Comparison of ENCODE assay signal across 20 cellular contexts in genomic region chr17:31448467-31449077, GRCh38. TPM values are rescaled to one million over a fixed set of nuclear protein-coding genes. Genes with fewer than 3 reads are reported as not detected.
A peak's percentile ranks its signal among the peaks of the same experiment; 100 is the strongest.
DNase-seq lines count a peak whose midpoint lies in the region; ATAC-seq and TF ChIP-seq lines count a peak whose summit lies in the region.
"Had no signal": no experiment of that assay in that cellular context is flagged by ENCODE, and none has a peak within 500 bp of the region (broad histone marks: within the 10 kb centered on the region; RNA-seq: fewer than 3 reads in every experiment).

No MANE protein-coding gene starts in this region.

- H3K27ac Mint-ChIP-seq in activated CD4-positive, alpha-beta memory T cell treated with anti-CD3 and anti-CD28 coated beads, Interleukin-2, amount 10 ng/mL, durations not matched to agents 7 days and 5 days, result no peak overlapping the region
- H3K27ac Mint-ChIP-seq in activated CD4-positive, alpha-beta memory T cell treated with anti-CD3 and anti-CD28 coated beads for 36 hours, result no peak overlapping the region
- H3K27ac Mint-ChIP-seq: activated CD8-positive, alpha-beta T cell treated with anti-CD3 and anti-CD28 coated beads for 36 hours; activated naive CD8-positive, alpha-beta T cell treated with anti-CD3 and anti-CD28 coated beads, Interleukin-2, amount 10 ng/mL, durations not matched to agents 7 days and 5 days; activated T-cell treated with anti-CD3 and anti-CD28 coated beads, Interleukin-2, amount 50 U/mL, for 72 hours; stimulated activated naive CD8-positive, alpha-beta T cell treated with anti-CD3 and anti-CD28 coated beads, Interleukin-15, Interleukin-2, amounts not matched to agents 100 ng/mL and 50 ng/mL, for 24 hours had no signal

- H3K18ac ChIP-seq in mesenchymal stem cell (ENCODE audit: low read depth in 1 of 2, low read length in 2 of 2), result no peak overlapping the region

- POLR2A ChIA-PET in activated CD4-positive, alpha-beta memory T cell treated with anti-CD3 and anti-CD28 coated beads, Interleukin-2, amount 10 ng/mL, durations not matched to agents 7 days and 5 days (lab: Charles Lee), result interaction anchor here (2.4 kb wide), 1 partner anchor 60 kb away, joined by 8 read pairs; no protein-coding TSS in a partner anchor
- POLR2A ChIA-PET in activated CD4-positive, alpha-beta memory T cell treated with anti-CD3 and anti-CD28 coated beads for 36 hours (lab: Charles Lee), result no interaction called here

- TF ChIP-seq CTCF in HFF-Myc (IDR thresholded peaks at IDR 0.05; ENCODE audit: low read depth, low read length, missing control alignments) (no peak), cardiac fibroblast (IDR thresholded peaks at IDR 0.05; ENCODE audit: low read depth, low read length) (no peak)

- no peaks in the 10 kb centered on the region for H3K4me1 Mint-ChIP-seq in activated CD4-positive, alpha-beta memory T cell treated with anti-CD3 and anti-CD28 coated beads, Interleukin-2, amount 10 ng/mL, durations not matched to agents 7 days and 5 days
- peaks cover 6% of the 10 kb centered on the region for H3K4me1 Mint-ChIP-seq in activated CD4-positive, alpha-beta memory T cell treated with anti-CD3 and anti-CD28 coated beads for 36 hours (ENCODE audit: low read depth)

- in situ Hi-C loops in HAP-1 (cut with MboI; ENCODE audit: low sequenced_read_pairs), result loop anchor here (25.0 kb wide), 1 partner anchor 389 kb away; no protein-coding TSS in a partner anchor

- no peak overlapping the region for H2BK120ac ChIP-seq in mesenchymal stem cell (ENCODE audit: low read depth, low read length)

- H4K91ac ChIP-seq in mesenchymal stem cell (ENCODE audit: low read length), result no peak overlapping the region

- peak; percentile 65 for DNase-seq in AG08396 (ENCODE audit: low spot score)
- peak; percentile 11 for DNase-seq in HFF-Myc (ENCODE audit: extremely low read depth, low read depth)
- peak; percentile 23 to 57 for DNase-seq in cardiac fibroblast (ENCODE audit: low read depth in 2 of 2)
- DNase-seq in mesenchymal stem cell, result peak; percentile 6
- DNase-seq in activated CD4-positive, alpha-beta memory T cell treated with anti-CD3 and anti-CD28 coated beads, Interleukin-2, amount 10 ng/mL, durations not matched to agents 7 days and 5 days, result no peak
- DNase-seq in HAP-1 (ENCODE audit: low spot score in 2 of 2), result no peak
- no peak for DNase-seq in activated CD4-positive, alpha-beta memory T cell treated with anti-CD3 and anti-CD28 coated beads for 36 hours
- DNase-seq: activated CD8-positive, alpha-beta T cell treated with anti-CD3 and anti-CD28 coated beads for 36 hours; activated naive CD8-positive, alpha-beta T cell treated with anti-CD3 and anti-CD28 coated beads, Interleukin-2, amount 10 ng/mL, durations not matched to agents 7 days and 5 days; activated T-cell treated with anti-CD3 and anti-CD28 coated beads, Interleukin-2, amount 50 U/mL, for 72 hours; AML-193; DMS153; heart right ventricle; kidney glomerular epithelial cell; NCI-H1930; NCI-H526 treated with DMSO at 0.1 percent for 48 hours; stimulated activated CD4-positive, alpha-beta T cell treated with anti-CD3 and anti-CD28 coated beads, Interleukin-12 subunit alpha, Interleukin-12 subunit beta, amount 100 ng/mL, for 4 hours; uterus had no signal

- H3K9me3 ChIP-seq in mesenchymal stem cell (ENCODE audit: control insufficient read depth, low read length), result no peaks in the 10 kb centered on the region
- H3K9me3 ChIP-seq in HAP-1, result no peaks in the 10 kb centered on the region
- H3K9me3 ChIP-seq: heart right ventricle, uterus had no signal

- no peak overlapping the region for H2AK5ac ChIP-seq in mesenchymal stem cell (ENCODE audit: low read length, severe bottlenecking)

- no peak overlapping the region for H3K23ac ChIP-seq in mesenchymal stem cell (ENCODE audit: low read length in 2 of 2)

- WGBS in mesenchymal stem cell, result 90% methylated on average over 3 of the region's 5 CpGs

- H3K36me3 Mint-ChIP-seq in activated CD4-positive, alpha-beta memory T cell treated with anti-CD3 and anti-CD28 coated beads, Interleukin-2, amount 10 ng/mL, durations not matched to agents 7 days and 5 days (ENCODE audit: low read depth), result no peaks in the 10 kb centered on the region
- H3K36me3 Mint-ChIP-seq in activated CD4-positive, alpha-beta memory T cell treated with anti-CD3 and anti-CD28 coated beads for 36 hours, result no peaks in the 10 kb centered on the region
- H3K36me3 Mint-ChIP-seq: activated naive CD8-positive, alpha-beta T cell treated with anti-CD3 and anti-CD28 coated beads, Interleukin-2, amount 10 ng/mL, durations not matched to agents 7 days and 5 days had no signal

- H3K4me2 ChIP-seq in mesenchymal stem cell (ENCODE audit: low read length, poor library complexity, severe bottlenecking), result no peak overlapping the region

- peaks cover 0 to 14% of the 10 kb centered on the region in 2 experiments for H3K27me3 ChIP-seq in mesenchymal stem cell (ENCODE audit: control insufficient read depth in 1 of 2, insufficient read depth in 1 of 2, low read length in 2 of 2)
- no peaks in the 10 kb centered on the region for H3K27me3 ChIP-seq in HAP-1 (ENCODE audit: low read depth)
- H3K27me3 ChIP-seq: heart right ventricle, uterus had no signal

- intact Hi-C loops in activated CD4-positive, alpha-beta memory T cell treated with anti-CD3 and anti-CD28 coated beads for 36 hours (cut with micrococcal nuclease), result no loop called here

- no peaks in the 10 kb centered on the region for H3K79me1 ChIP-seq in mesenchymal stem cell (replicated peaks; ENCODE audit: low read length, poor library complexity, severe bottlenecking)

- H3K4me3 Mint-ChIP-seq in activated CD4-positive, alpha-beta memory T cell treated with anti-CD3 and anti-CD28 coated beads, Interleukin-2, amount 10 ng/mL, durations not matched to agents 7 days and 5 days, result no peak overlapping the region
- H3K4me3 Mint-ChIP-seq in activated CD4-positive, alpha-beta memory T cell treated with anti-CD3 and anti-CD28 coated beads for 36 hours, result no peak overlapping the region
- H3K4me3 Mint-ChIP-seq: activated CD8-positive, alpha-beta T cell treated with anti-CD3 and anti-CD28 coated beads for 36 hours; activated naive CD8-positive, alpha-beta T cell treated with anti-CD3 and anti-CD28 coated beads, Interleukin-2, amount 10 ng/mL, durations not matched to agents 7 days and 5 days; activated T-cell treated with anti-CD3 and anti-CD28 coated beads, Interleukin-2, amount 50 U/mL, for 72 hours; stimulated activated naive CD8-positive, alpha-beta T cell treated with anti-CD3 and anti-CD28 coated beads, Interleukin-15, Interleukin-2, amounts not matched to agents 100 ng/mL and 50 ng/mL, for 24 hours had no signal

- no peaks in the 10 kb centered on the region for H3K27me3 Mint-ChIP-seq in activated CD4-positive, alpha-beta memory T cell treated with anti-CD3 and anti-CD28 coated beads, Interleukin-2, amount 10 ng/mL, durations not matched to agents 7 days and 5 days
- no peaks in the 10 kb centered on the region for H3K27me3 Mint-ChIP-seq in activated CD4-positive, alpha-beta memory T cell treated with anti-CD3 and anti-CD28 coated beads for 36 hours
- H3K27me3 Mint-ChIP-seq: activated CD8-positive, alpha-beta T cell treated with anti-CD3 and anti-CD28 coated beads for 36 hours; stimulated activated naive CD8-positive, alpha-beta T cell treated with anti-CD3 and anti-CD28 coated beads, Interleukin-15, Interleukin-2, amounts not matched to agents 100 ng/mL and 50 ng/mL, for 24 hours had no signal

- no peak overlapping the region for H2BK12ac ChIP-seq in mesenchymal stem cell (ENCODE audit: low read length in 2 of 2)

- no peaks in the 10 kb centered on the region for H3K4me1 ChIP-seq in mesenchymal stem cell (ENCODE audit: control insufficient read depth, insufficient read depth, low read depth, low read length)
- no peaks in the 10 kb centered on the region for H3K4me1 ChIP-seq in HAP-1
- H3K4me1 ChIP-seq: uterus had no signal

- no peak overlapping the region for H3K9ac ChIP-seq in mesenchymal stem cell (ENCODE audit: low read length)

- no peak overlapping the region for H2BK15ac ChIP-seq in mesenchymal stem cell (ENCODE audit: low read depth, poor library complexity, severe bottlenecking)

- H3K9me3 Mint-ChIP-seq in activated CD4-positive, alpha-beta memory T cell treated with anti-CD3 and anti-CD28 coated beads, Interleukin-2, amount 10 ng/mL, durations not matched to agents 7 days and 5 days, result no peaks in the 10 kb centered on the region
- H3K9me3 Mint-ChIP-seq in activated CD4-positive, alpha-beta memory T cell treated with anti-CD3 and anti-CD28 coated beads for 36 hours, result no peaks in the 10 kb centered on the region
- H3K9me3 Mint-ChIP-seq: activated CD8-positive, alpha-beta T cell treated with anti-CD3 and anti-CD28 coated beads for 36 hours; activated naive CD8-positive, alpha-beta T cell treated with anti-CD3 and anti-CD28 coated beads, Interleukin-2, amount 10 ng/mL, durations not matched to agents 7 days and 5 days; activated T-cell treated with anti-CD3 and anti-CD28 coated beads, Interleukin-2, amount 50 U/mL, for 72 hours; stimulated activated naive CD8-positive, alpha-beta T cell treated with anti-CD3 and anti-CD28 coated beads, Interleukin-15, Interleukin-2, amounts not matched to agents 100 ng/mL and 50 ng/mL, for 24 hours had no signal

- H3K4me3 ChIP-seq in HFF-Myc (replicated peaks; ENCODE audit: low read depth, low read length) (no peak overlapping the region), cardiac fibroblast (replicated peaks in 1 of 2; ENCODE audit: low read depth in 2 of 2, low read length in 2 of 2) (no peak overlapping the region), mesenchymal stem cell (ENCODE audit: insufficient read depth in 1 of 2, low read depth in 1 of 2, low read length in 2 of 2) (no peak overlapping the region), HAP-1 (no peak overlapping the region)
- H3K4me3 ChIP-seq: heart right ventricle, uterus had no signal

- H3K36me3 ChIP-seq in mesenchymal stem cell (ENCODE audit: control insufficient read depth in 1 of 2, insufficient read depth in 2 of 2, low read depth in 1 of 2, low read length in 2 of 2) (no peaks in the 10 kb centered on the region), HAP-1 (replicated peaks) (no peaks in the 10 kb centered on the region)
- H3K36me3 ChIP-seq: heart right ventricle, uterus had no signal

- no peak overlapping the region for H3K14ac ChIP-seq in mesenchymal stem cell (ENCODE audit: low read length in 2 of 2)

- no peak overlapping the region for H2BK5ac ChIP-seq in mesenchymal stem cell (ENCODE audit: low read depth, low read length, poor library complexity, severe bottlenecking)

- no peak for ATAC-seq in GM21825 (IDR thresholded peaks at IDR 0.05; ENCODE audit: unreplicated experiment)
- ATAC-seq: activated CD8-positive, alpha-beta T cell treated with anti-CD3 and anti-CD28 coated beads for 36 hours; activated T-cell treated with anti-CD3 and anti-CD28 coated beads, Interleukin-2, amount 50 U/mL, for 72 hours had no signal

- no peak overlapping the region for H4K8ac ChIP-seq in mesenchymal stem cell (ENCODE audit: low read length)

- H3K4ac ChIP-seq in mesenchymal stem cell (ENCODE audit: low read depth in 1 of 2, low read length in 2 of 2), result no peak overlapping the region

- no peak overlapping the region for H3K27ac ChIP-seq in mesenchymal stem cell (ENCODE audit: low read length, poor library complexity, severe bottlenecking)
- H3K27ac ChIP-seq: heart right ventricle, uterus had no signal

- H2AFZ ChIP-seq in mesenchymal stem cell (ENCODE audit: low read depth, low read length), result no peak overlapping the region

- CTCF ChIA-PET in activated CD4-positive, alpha-beta memory T cell treated with anti-CD3 and anti-CD28 coated beads, Interleukin-2, amount 10 ng/mL, durations not matched to agents 7 days and 5 days (lab: Charles Lee), result interaction anchor here (1.7 kb wide), 1 partner anchor 12 kb away, joined by 3 read pairs; no protein-coding TSS in a partner anchor
- CTCF ChIA-PET in activated CD4-positive, alpha-beta memory T cell treated with anti-CD3 and anti-CD28 coated beads for 36 hours (lab: Charles Lee), result interaction anchor here (1.6 kb wide), 1 partner anchor 14 kb away, joined by 4 read pairs; no protein-coding TSS in a partner anchor

RNA-seq across cellular contexts. Expression of gene RAB11FIP4, which starts 57.1 kb away (rescaled TPM):
- 0.21 TPM for polyA plus RNA-seq in mesenchymal stem cell (2013, experiment 1 of 2)
- 0.25 TPM for polyA plus RNA-seq in mesenchymal stem cell (2013, experiment 2 of 2)
- 10 to 100 TPM; 38.6 to 41.1 TPM for total RNA-seq in activated CD4-positive, alpha-beta memory T cell treated with anti-CD3 and anti-CD28 coated beads, Interleukin-2, amount 10 ng/mL, durations not matched to agents 7 days and 5 days
- total RNA-seq in activated CD4-positive, alpha-beta memory T cell treated with anti-CD3 and anti-CD28 coated beads for 36 hours, result 10 to 100 TPM; 35.0 to 35.6 TPM

Comparison
In these comparisons a context has a peak if more than half of its experiments do, and no peak if none do; other contexts are left out.
1. DNase-seq: peak in AG08396 (single experiment), HFF-Myc (single experiment), cardiac fibroblast (2 of 2) and mesenchymal stem cell (single experiment); none in activated CD4-positive, alpha-beta memory T cell treated with anti-CD3 and anti-CD28 coated beads, Interleukin-2, amount 10 ng/mL, durations not matched to agents 7 days and 5 days (single experiment), HAP-1 (0 of 2) and activated CD4-positive, alpha-beta memory T cell treated with anti-CD3 and anti-CD28 coated beads for 36 hours (single experiment).